Comparison of ENCODE assay signal across 13 cellular contexts in the genomic region with DNA sequence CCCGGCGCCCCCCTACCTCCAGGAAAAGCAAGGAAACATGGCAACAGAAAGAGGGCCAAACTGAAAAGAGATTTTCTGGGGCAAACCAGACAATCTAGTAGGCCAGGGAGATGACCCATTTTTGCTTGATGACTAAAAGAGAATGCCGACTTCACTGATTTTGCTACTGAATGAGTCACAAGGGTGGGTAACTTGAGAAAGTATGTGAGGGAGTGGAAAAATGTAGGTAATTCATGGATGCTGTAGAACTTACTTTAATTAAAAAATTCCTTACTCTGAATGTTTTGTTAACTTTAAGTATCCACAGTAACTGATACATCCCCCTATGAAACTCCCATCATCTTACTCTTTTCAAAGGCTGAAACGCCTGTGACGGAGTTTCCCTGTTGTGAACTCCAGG. TPM values are rescaled to one million over a fixed set of nuclear protein-coding genes. Genes with fewer than 3 reads are reported as not detected.
DNase-seq lines count a peak whose midpoint lies in the region; ATAC-seq and TF ChIP-seq lines count a peak whose summit lies in the region.
"Had no signal": no experiment of that assay in that cellular context is flagged by ENCODE, and none has a peak within 500 bp of the region (broad histone marks: within the 10 kb centered on the region; RNA-seq: fewer than 3 reads in every experiment).

No MANE protein-coding gene starts in this region.

- TF ChIP-seq CTCF in fibroblast of lung (conservative IDR thresholded peaks at IDR 0.05 in 1 of 2, IDR thresholded peaks at IDR 0.05 in 1 of 2; ENCODE audit: low read depth in 1 of 2, low read length in 2 of 2) = no peak

- H3K27ac Mint-ChIP-seq in CD4-positive, alpha-beta memory T cell = no peak overlapping the region
- no peak overlapping the region for H3K27ac Mint-ChIP-seq in naive thymus-derived CD4-positive, alpha-beta T cell
- H3K27ac Mint-ChIP-seq in stimulated activated memory B cell treated with anti-CD40 and anti-IgM and Interleukin-4, amounts not matched to agents 10 μg/mL and 1 μg/mL and 100 μg/mL, for 72 hours = no peak overlapping the region
- H3K27ac Mint-ChIP-seq: T-helper 1 cell treated with Interleukin-12 subunit alpha and Interleukin-12 subunit beta and Interleukin-4 antibody, amounts not matched to agents 30 μg/mL and 1 μg/mL, for 36 hours had no signal

- no peaks in the 10 kb centered on the region for H3K27me3 Mint-ChIP-seq in CD4-positive, alpha-beta memory T cell
- H3K27me3 Mint-ChIP-seq in naive thymus-derived CD4-positive, alpha-beta T cell = peaks cover 0 to 3% (median 0%) of the 10 kb centered on the region in 5 donors
- H3K27me3 Mint-ChIP-seq in stimulated activated memory B cell treated with anti-CD40 and anti-IgM and Interleukin-4, amounts not matched to agents 10 μg/mL and 1 μg/mL and 100 μg/mL, for 72 hours = no peaks in the 10 kb centered on the region

- no peaks in the 10 kb centered on the region for H3K27me3 ChIP-seq in fibroblast of lung (ENCODE audit: control insufficient read depth, insufficient read depth, low read length)
- no peaks in the 10 kb centered on the region for H3K27me3 ChIP-seq in CD4-positive, alpha-beta memory T cell (ENCODE audit: insufficient read depth, low read length)
- H3K27me3 ChIP-seq in naive thymus-derived CD4-positive, alpha-beta T cell (ENCODE audit: control insufficient read depth in 2 of 2, insufficient read depth in 2 of 2, low read length in 2 of 2) = no peaks in the 10 kb centered on the region
- H3K27me3 ChIP-seq: colonic mucosa had no signal

- peaks cover 8% of the 10 kb centered on the region for H3K4me1 ChIP-seq in fibroblast of lung (ENCODE audit: control insufficient read depth, extremely low read depth, insufficient read depth, low read length)
- H3K4me1 ChIP-seq in CD4-positive, alpha-beta memory T cell (ENCODE audit: insufficient read depth, low read length) = no peaks in the 10 kb centered on the region
- no peaks in the 10 kb centered on the region for H3K4me1 ChIP-seq in naive thymus-derived CD4-positive, alpha-beta T cell (ENCODE audit: control insufficient read depth in 2 of 2, insufficient read depth in 2 of 2, low read length in 2 of 2)
- H3K4me1 ChIP-seq: colonic mucosa had no signal

- no peak overlapping the region for H3K4me3 Mint-ChIP-seq in CD4-positive, alpha-beta memory T cell
- no peak overlapping the region for H3K4me3 Mint-ChIP-seq in naive thymus-derived CD4-positive, alpha-beta T cell
- no peak overlapping the region for H3K4me3 Mint-ChIP-seq in stimulated activated memory B cell treated with anti-CD40 and anti-IgM and Interleukin-4, amounts not matched to agents 10 μg/mL and 1 μg/mL and 100 μg/mL, for 72 hours
- H3K4me3 Mint-ChIP-seq: T-helper 1 cell treated with Interleukin-12 subunit alpha and Interleukin-12 subunit beta and Interleukin-4 antibody, amounts not matched to agents 30 μg/mL and 1 μg/mL, for 36 hours had no signal

- peaks cover 25% of the 10 kb centered on the region for H3K79me2 ChIP-seq in fibroblast of lung (ENCODE audit: control insufficient read depth, insufficient read depth, low read length)

- no peaks in the 10 kb centered on the region for H3K36me3 Mint-ChIP-seq in CD4-positive, alpha-beta memory T cell
- no peaks in the 10 kb centered on the region for H3K36me3 Mint-ChIP-seq in naive thymus-derived CD4-positive, alpha-beta T cell
- no peaks in the 10 kb centered on the region for H3K36me3 Mint-ChIP-seq in stimulated activated memory B cell treated with anti-CD40 and anti-IgM and Interleukin-4, amounts not matched to agents 10 μg/mL and 1 μg/mL and 100 μg/mL, for 72 hours

- no peaks in the 10 kb centered on the region for H4K20me1 ChIP-seq in fibroblast of lung (ENCODE audit: control insufficient read depth, extremely low read depth, insufficient read depth, low read length)

- no peak overlapping the region for H3K4me3 ChIP-seq in fibroblast of lung (replicated peaks in 1 of 4; ENCODE audit: control extremely low read depth in 1 of 4, insufficient read depth in 1 of 4, low read depth in 3 of 4, low read length in 4 of 4)
- no peak overlapping the region for H3K4me3 ChIP-seq in CD4-positive, alpha-beta memory T cell (ENCODE audit: low read length in 2 of 2)
- no peak overlapping the region for H3K4me3 ChIP-seq in naive thymus-derived CD4-positive, alpha-beta T cell (ENCODE audit: low read length)
- H3K4me3 ChIP-seq: colonic mucosa had no signal

- H2AFZ ChIP-seq in fibroblast of lung (ENCODE audit: low read length) = no peak overlapping the region

- H3K36me3 ChIP-seq in fibroblast of lung (ENCODE audit: control insufficient read depth, insufficient read depth, low read length) = no peaks in the 10 kb centered on the region
- no peaks in the 10 kb centered on the region for H3K36me3 ChIP-seq in CD4-positive, alpha-beta memory T cell (ENCODE audit: insufficient read depth, low read length)
- no peaks in the 10 kb centered on the region for H3K36me3 ChIP-seq in naive thymus-derived CD4-positive, alpha-beta T cell (ENCODE audit: control insufficient read depth in 2 of 3, insufficient read depth in 3 of 3, low read length in 3 of 3)
- H3K36me3 ChIP-seq: colonic mucosa had no signal

- no peaks in the 10 kb centered on the region for H3K9me3 ChIP-seq in fibroblast of lung (ENCODE audit: control insufficient read depth, insufficient read depth, low read depth, low read length)
- no peaks in the 10 kb centered on the region for H3K9me3 ChIP-seq in CD4-positive, alpha-beta memory T cell (ENCODE audit: control insufficient read depth in 1 of 2, low read length in 2 of 2)
- H3K9me3 ChIP-seq in naive thymus-derived CD4-positive, alpha-beta T cell (ENCODE audit: control insufficient read depth in 2 of 3, low read length in 3 of 3) = no peaks in the 10 kb centered on the region
- H3K9me3 ChIP-seq: colonic mucosa had no signal

- DNase-seq in RKO (ENCODE audit: low spot score) (peak; percentile 67), fibroblast of lung (ENCODE audit: low read depth in 2 of 2) (peak; percentile 55 to 97), sciatic nerve (ENCODE audit: low spot score) (no peak), NCI-H1092 (lab: John Stamatoyannopoulos, UW) (no peak)
- no peak for DNase-seq in CD4-positive, alpha-beta memory T cell
- DNase-seq in naive thymus-derived CD4-positive, alpha-beta T cell = no peak
- DNase-seq: activated T-cell treated with anti-CD3 and anti-CD28 coated beads, Interleukin-2, amount 50 U/mL, for 1 hour; colonic mucosa; NCI-H524 treated with DMSO at 0.1 percent for 48 hours; posterior cingulate gyrus had no signal

- no peak overlapping the region for H3K9ac ChIP-seq in fibroblast of lung (ENCODE audit: insufficient read depth, low read length)

- CTCF ChIA-PET in CD4-positive, alpha-beta memory T cell (lab: Charles Lee; ENCODE audit: partially characterized antibody) = no interaction called here
- CTCF ChIA-PET in naive thymus-derived CD4-positive, alpha-beta T cell (lab: Charles Lee) = no interaction called here

- H3K9me3 Mint-ChIP-seq in CD4-positive, alpha-beta memory T cell = peaks cover 0 to 3% (median 0%) of the 10 kb centered on the region in 8 donors
- no peaks in the 10 kb centered on the region for H3K9me3 Mint-ChIP-seq in naive thymus-derived CD4-positive, alpha-beta T cell
- H3K9me3 Mint-ChIP-seq in stimulated activated memory B cell treated with anti-CD40 and anti-IgM and Interleukin-4, amounts not matched to agents 10 μg/mL and 1 μg/mL and 100 μg/mL, for 72 hours = no peaks in the 10 kb centered on the region
- H3K9me3 Mint-ChIP-seq: T-helper 1 cell treated with Interleukin-12 subunit alpha and Interleukin-12 subunit beta and Interleukin-4 antibody, amounts not matched to agents 30 μg/mL and 1 μg/mL, for 36 hours had no signal

- ATAC-seq in GM19351 (IDR thresholded peaks at IDR 0.05; ENCODE audit: unreplicated experiment) = peak; percentile 58
- ATAC-seq in sciatic nerve = peak; percentile 69
- ATAC-seq in naive thymus-derived CD4-positive, alpha-beta T cell = no peak
- ATAC-seq in stimulated activated memory B cell treated with anti-CD40 and anti-IgM and Interleukin-4, amounts not matched to agents 10 μg/mL and 1 μg/mL and 100 μg/mL, for 72 hours = no peak

- intact Hi-C loops in sciatic nerve (cut with DNase I) = no loop called here
- intact Hi-C loops in CD4-positive, alpha-beta memory T cell (cut with micrococcal nuclease) = no loop called here
- intact Hi-C loops in naive thymus-derived CD4-positive, alpha-beta T cell (cut with micrococcal nuclease) = no loop called here

- H3K4me1 Mint-ChIP-seq in CD4-positive, alpha-beta memory T cell = no peaks in the 10 kb centered on the region
- no peaks in the 10 kb centered on the region for H3K4me1 Mint-ChIP-seq in naive thymus-derived CD4-positive, alpha-beta T cell
- peaks cover 6% of the 10 kb centered on the region for H3K4me1 Mint-ChIP-seq in stimulated activated memory B cell treated with anti-CD40 and anti-IgM and Interleukin-4, amounts not matched to agents 10 μg/mL and 1 μg/mL and 100 μg/mL, for 72 hours

- peak overlapping the region; percentile 82 for H3K27ac ChIP-seq in fibroblast of lung (ENCODE audit: insufficient read depth, low read length)
- H3K27ac ChIP-seq in CD4-positive, alpha-beta memory T cell (ENCODE audit: low read depth, low read length) = no peak overlapping the region
- no peak overlapping the region for H3K27ac ChIP-seq in naive thymus-derived CD4-positive, alpha-beta T cell (ENCODE audit: low read depth, low read length)
- H3K27ac ChIP-seq: colonic mucosa had no signal

- peak overlapping the region; percentile 40 for H3K4me2 ChIP-seq in fibroblast of lung (ENCODE audit: extremely low read depth, insufficient read depth, low read length)

- POLR2A ChIA-PET in CD4-positive, alpha-beta memory T cell (lab: Charles Lee; ENCODE audit: partially characterized antibody) = no interaction called here
- POLR2A ChIA-PET in naive thymus-derived CD4-positive, alpha-beta T cell (lab: Charles Lee) = no interaction called here

RNA-seq across cellular contexts. Expression of a gene that starts 24.2 kb away (rescaled TPM):
- 55.2 and 77.3 TPM in 2 replicates for total RNA-seq in fibroblast of lung
- 46.2 and 50.1 TPM in 2 replicates for polyA plus RNA-seq in fibroblast of lung
- polyA plus RNA-seq in fibroblast of lung (2012) = 44.8 and 52.4 TPM in 2 replicates
- 14.2 and 17.6 TPM in 2 replicates for polyA minus RNA-seq in fibroblast of lung (ENCODE audit: low replicate concordance)
- 48.9 TPM for total RNA-seq in sciatic nerve
- total RNA-seq in CD4-positive, alpha-beta memory T cell = under 1 TPM; 0.25 to 0.52 TPM
- under 1 TPM; 0.44 to 0.50 TPM for polyA plus RNA-seq in CD4-positive, alpha-beta memory T cell
- 1 to 10 TPM in 3 of 5 experiments, under 1 TPM in 2; 0.43 to 5.5 (median 1.0) TPM for total RNA-seq in naive thymus-derived CD4-positive, alpha-beta T cell
- not detected for polyA plus RNA-seq in naive thymus-derived CD4-positive, alpha-beta T cell

Comparison
In these comparisons a context has a peak if more than half of its experiments do, and no peak if none do; other contexts are left out.
1. ATAC-seq: peak in GM19351 (single experiment) and sciatic nerve (single experiment); none in naive thymus-derived CD4-positive, alpha-beta T cell (single experiment) and stimulated activated memory B cell treated with anti-CD40 and anti-IgM and Interleukin-4, amounts not matched to agents 10 μg/mL and 1 μg/mL and 100 μg/mL, for 72 hours (single experiment).
2. DNase-seq: peak in RKO (single experiment) and fibroblast of lung (2 of 2); none in sciatic nerve (single experiment), CD4-positive, alpha-beta memory T cell (0 of 5), NCI-H1092 (single experiment) and naive thymus-derived CD4-positive, alpha-beta T cell (0 of 9).